16 cellular contexts compared by ENCODE assay signal in genomic region chr2:70035344-70035844, GRCh38. TPM values are rescaled to one million over a fixed set of nuclear protein-coding genes. Genes with fewer than 3 reads are reported as not detected.
DNase-seq lines count a peak whose midpoint lies in the region; ATAC-seq and TF ChIP-seq lines count a peak whose summit lies in the region.
"Had no signal": no experiment of that assay in that cellular context is flagged by ENCODE, and none has a peak within 500 bp of the region (broad histone marks: within the 10 kb centered on the region; RNA-seq: fewer than 3 reads in every experiment).

No MANE protein-coding gene starts in this region.

- ATAC-seq in mucosa of descending colon (peak; percentile 34), GM21825 (IDR thresholded peaks at IDR 0.05; ENCODE audit: unreplicated experiment) (no peak)

- no peaks in the 10 kb centered on the region for H3K27me3 Mint-ChIP-seq in chondrocyte (ENCODE audit: low read depth)
- H3K27me3 Mint-ChIP-seq: activated naive CD4-positive, alpha-beta T cell treated with anti-CD3 and anti-CD28 coated beads, Interleukin-2, amount 50 U/mL, for 24 hours had no signal

- H3K36me3 ChIP-seq in mucosa of descending colon (ENCODE audit: low read depth): no peaks in the 10 kb centered on the region

- peak overlapping the region; percentile 15 for H3K27ac Mint-ChIP-seq in chondrocyte (ENCODE audit: unreplicated experiment)
- H3K27ac Mint-ChIP-seq: activated naive CD4-positive, alpha-beta T cell treated with anti-CD3 and anti-CD28 coated beads, Interleukin-2, amount 50 U/mL, for 24 hours had no signal

- H3K4me3 ChIP-seq in mucosa of descending colon: no peak overlapping the region
- H3K4me3 ChIP-seq: PC-9 had no signal

- DNase-seq in A172 (ENCODE audit: low spot score): peak; percentile 46
- DNase-seq in GM04503 (ENCODE audit: low read depth): peak; percentile 14
- no peak for DNase-seq in chondrocyte (ENCODE audit: low spot score)
- no peak for DNase-seq in mucosa of descending colon
- DNase-seq in stimulated activated CD4-positive, alpha-beta T cell treated with anti-CD3 and anti-CD28 coated beads, Interleukin-2, amount 100 ng/mL, for 48 hours: no peak
- DNase-seq in NCI-H187 treated with DMSO at 0.1 percent for 48 hours (lab: John Stamatoyannopoulos, UW): no peak
- DNase-seq in SHP77 treated with DMSO at 0.1 percent for 48 hours (lab: John Stamatoyannopoulos, UW): no peak
- DNase-seq: GF-D8; NCI-H1417; stimulated activated CD4-positive, alpha-beta T cell treated with anti-CD3 and anti-CD28 coated beads, Interleukin-12 subunit alpha, Interleukin-12 subunit beta, amount 100 ng/mL, for 4 hours; T1000 had no signal

- H3K4me1 Mint-ChIP-seq in chondrocyte (ENCODE audit: low read depth): peaks cover 21% of the 10 kb centered on the region

- no peaks in the 10 kb centered on the region for H3K9me3 ChIP-seq in mucosa of descending colon
- H3K9me3 ChIP-seq: BLaER1 treated with 17β-estradiol and CSF1 and Interleukin-3, amounts not matched to agents 10 nM and 100 nM had no signal

- intact Hi-C loops in mucosa of descending colon (cut with DNase I, micrococcal nuclease): no loop called here

- H3K36me3 Mint-ChIP-seq in chondrocyte (ENCODE audit: low read depth): no peaks in the 10 kb centered on the region

- TF ChIP-seq CTCF in chondrocyte (IDR thresholded peaks at IDR 0.05) (no peak), mucosa of descending colon (IDR thresholded peaks at IDR 0.05) (no peak)

- peaks cover 17% of the 10 kb centered on the region for H3K4me1 ChIP-seq in mucosa of descending colon (ENCODE audit: low read depth)

- no peak overlapping the region for H3K4me3 Mint-ChIP-seq in chondrocyte (ENCODE audit: unreplicated experiment)
- H3K4me3 Mint-ChIP-seq: activated naive CD4-positive, alpha-beta T cell treated with anti-CD3 and anti-CD28 coated beads, Interleukin-2, amount 50 U/mL, for 24 hours; neural crest cell had no signal

- no peaks in the 10 kb centered on the region for H3K9me3 Mint-ChIP-seq in chondrocyte (ENCODE audit: low read depth)
- H3K9me3 Mint-ChIP-seq: activated naive CD4-positive, alpha-beta T cell treated with anti-CD3 and anti-CD28 coated beads, Interleukin-2, amount 50 U/mL, for 24 hours; neural crest cell had no signal

RNA-seq across cellular contexts. Expression of gene PCBP1, which starts 51.9 kb away (rescaled TPM):
- total RNA-seq in A172 (2014; rRNA removed; shearing (Covaris generic)): 24.3 and 26.3 TPM in 2 replicates
- total RNA-seq in chondrocyte (220 to 240 TPM (median 221 TPM) in 3 replicates), mucosa of descending colon (100 to 1,000 TPM; 243 to 383 (median 266) TPM)

Comparison
In these comparisons a context has a peak if more than half of its experiments do, and no peak if none do; other contexts are left out.
1. DNase-seq: peak in A172 (single experiment) and GM04503 (single experiment); none in chondrocyte (single experiment), mucosa of descending colon (0 of 3), stimulated activated CD4-positive, alpha-beta T cell treated with anti-CD3 and anti-CD28 coated beads, Interleukin-2, amount 100 ng/mL, for 48 hours (0 of 2), NCI-H187 treated with DMSO at 0.1 percent for 48 hours (single experiment) and SHP77 treated with DMSO at 0.1 percent for 48 hours (single experiment).